1 cellular context compared by ENCODE assay signal in the genomic region with DNA sequence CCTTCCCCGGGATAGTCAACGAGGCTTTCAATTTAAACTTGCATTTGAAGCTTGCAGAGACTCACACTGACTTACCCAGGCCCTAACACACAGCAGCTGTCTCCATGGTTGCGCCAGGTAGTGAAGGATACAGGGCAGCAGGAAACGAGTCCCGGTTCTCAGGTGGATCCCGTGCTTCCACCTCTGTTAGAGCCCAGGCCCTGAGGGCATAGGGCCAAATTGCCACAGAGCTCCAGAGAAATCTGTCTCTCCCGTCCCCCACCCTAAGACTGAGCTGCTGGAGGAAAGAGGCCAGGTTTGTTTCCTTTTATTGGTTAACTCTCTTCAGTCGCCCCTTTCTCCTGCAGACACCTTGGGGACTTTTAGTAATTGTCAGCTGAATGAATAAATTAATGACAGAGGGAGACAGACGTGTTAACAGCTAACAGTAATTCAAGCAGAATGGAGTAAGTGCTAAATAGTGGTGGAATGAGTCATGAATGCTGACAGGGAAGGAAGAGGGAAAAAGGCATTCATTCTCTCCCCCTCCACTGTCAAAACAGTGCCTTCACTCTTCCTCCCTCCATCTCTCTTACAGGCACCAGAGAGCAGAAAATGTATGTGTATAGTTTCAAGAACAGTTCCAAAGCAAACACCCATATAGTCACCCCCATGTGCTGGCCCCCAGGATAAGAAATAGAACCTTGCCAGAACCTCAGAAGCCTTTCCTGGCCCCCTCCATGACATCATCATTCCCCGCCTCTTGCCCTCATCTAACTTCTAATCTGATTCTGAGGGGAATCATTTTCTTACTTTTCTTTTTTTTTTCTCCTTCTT.
TF ChIP-seq lines count a peak whose summit lies in the region.

No MANE protein-coding gene starts in this region.

TF ChIP-seq in IMR-90, 13 proteins besides CTCF, POLR2A, EP300 and RAD21 (continued from another document):
- TF ChIP-seq, protein P1, sequence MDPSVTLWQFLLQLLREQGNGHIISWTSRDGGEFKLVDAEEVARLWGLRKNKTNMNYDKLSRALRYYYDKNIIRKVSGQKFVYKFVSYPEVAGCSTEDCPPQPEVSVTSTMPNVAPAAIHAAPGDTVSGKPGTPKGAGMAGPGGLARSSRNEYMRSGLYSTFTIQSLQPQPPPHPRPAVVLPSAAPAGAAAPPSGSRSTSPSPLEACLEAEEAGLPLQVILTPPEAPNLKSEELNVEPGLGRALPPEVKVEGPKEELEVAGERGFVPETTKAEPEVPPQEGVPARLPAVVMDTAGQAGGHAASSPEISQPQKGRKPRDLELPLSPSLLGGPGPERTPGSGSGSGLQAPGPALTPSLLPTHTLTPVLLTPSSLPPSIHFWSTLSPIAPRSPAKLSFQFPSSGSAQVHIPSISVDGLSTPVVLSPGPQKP (IDR thresholded peaks at IDR 0.05; ENCODE audit: borderline replicate concordance, low read depth, low read length): no peak
